ENCODE assay signal across 10 cellular contexts in the genomic region with DNA sequence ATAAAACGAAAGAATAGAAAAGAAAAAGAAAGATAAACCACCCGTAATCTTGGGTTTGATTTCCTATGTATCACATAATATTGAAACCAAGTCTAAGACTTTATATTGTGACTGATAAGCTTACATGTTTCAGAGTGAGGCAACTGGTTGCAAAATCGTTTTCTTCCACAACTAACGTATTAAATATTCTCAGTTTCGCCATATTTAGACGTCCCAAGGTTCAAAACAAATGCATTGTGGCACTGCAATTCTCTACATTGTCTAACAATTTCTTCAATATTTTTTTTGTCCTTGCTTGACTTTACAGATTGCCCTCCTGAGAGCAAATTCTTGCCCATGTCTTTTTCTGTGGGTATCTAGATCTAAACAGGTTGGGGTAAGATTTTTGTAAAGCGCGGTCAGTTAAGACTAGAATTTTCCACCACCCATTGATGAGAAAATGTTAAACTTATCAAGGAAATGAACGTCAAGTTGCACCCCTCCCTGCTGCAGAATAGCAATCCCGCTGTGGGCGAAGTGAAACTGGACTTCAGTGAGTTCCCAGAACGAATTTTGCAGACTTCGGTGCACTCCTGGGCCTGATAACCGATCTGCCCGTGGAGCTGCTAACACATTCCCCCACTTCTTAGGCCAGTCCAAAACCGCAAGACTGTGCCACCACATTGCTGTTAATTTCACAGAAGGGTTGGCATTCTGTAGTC. TPM values are rescaled to one million over a fixed set of nuclear protein-coding genes. Genes with fewer than 3 reads are reported as not detected.
A peak's percentile ranks its signal among the peaks of the same experiment; 100 is the strongest.
DNase-seq lines count a peak whose midpoint lies in the region; ATAC-seq and TF ChIP-seq lines count a peak whose summit lies in the region.
"Had no signal": no experiment of that assay in that cellular context is flagged by ENCODE, and none has a peak within 500 bp of the region (broad histone marks: within the 10 kb centered on the region; RNA-seq: fewer than 3 reads in every experiment).

No MANE protein-coding gene starts in this region.

- H3K4me3 Mint-ChIP-seq in CD4-positive, alpha-beta T cell = no peak overlapping the region

- H3K27me3 Mint-ChIP-seq in CD4-positive, alpha-beta T cell = peaks cover 97% of the 10 kb centered on the region

- POLR2A ChIA-PET in CD4-positive, alpha-beta T cell (lab: Charles Lee) = no interaction called here

- H3K4me3 ChIP-seq in astrocyte of the spinal cord (ENCODE audit: low read depth, low read length) (peak overlapping the region; percentile 93), left lung (peak overlapping the region; percentile 40 to 49), tibial nerve (peak overlapping the region; percentile 43 to 62 (median 50))

- WGBS in tibial nerve, 2 donors = 48 to 50% methylated on average over 16 of the region's 16 CpGs

- peaks cover 30 to 96% of the 10 kb centered on the region in 2 donors for H3K27me3 ChIP-seq in left lung
- H3K27me3 ChIP-seq in tibial nerve = peaks cover 0 to under 1% of the 10 kb centered on the region in 2 donors
- peaks cover 86% of the 10 kb centered on the region for H3K27me3 ChIP-seq in CD4-positive, alpha-beta T cell (ENCODE audit: control insufficient read depth, insufficient read depth, low read length)

- no peaks in the 10 kb centered on the region for H3K9me3 ChIP-seq in left lung
- no peaks in the 10 kb centered on the region for H3K9me3 ChIP-seq in tibial nerve
- no peaks in the 10 kb centered on the region for H3K9me3 ChIP-seq in CD4-positive, alpha-beta T cell (ENCODE audit: control insufficient read depth, low read length)

- H3K4me1 Mint-ChIP-seq in CD4-positive, alpha-beta T cell (ENCODE audit: low read depth) = peaks cover 23% of the 10 kb centered on the region

- CTCF ChIA-PET in CD4-positive, alpha-beta T cell (lab: Charles Lee) = no interaction called here

- in situ Hi-C loops in astrocyte of the spinal cord (cut with HindIII; ENCODE audit: low sequenced_read_pairs) = no loop called here

- H3K27ac ChIP-seq in left lung (peak overlapping the region; percentile 84 to 91), tibial nerve (peak overlapping the region in 3 of 4 donors; percentile 26 to 82 (median 76))
- no peak overlapping the region for H3K27ac ChIP-seq in CD4-positive, alpha-beta T cell (ENCODE audit: low read depth, low read length)

- peaks cover 6% of the 10 kb centered on the region for H3K36me3 Mint-ChIP-seq in CD4-positive, alpha-beta T cell (ENCODE audit: low read depth)

- TF ChIP-seq POLR2A in tibial nerve (IDR thresholded peaks at IDR 0.05) = no peak

- no peak for TF ChIP-seq EP300 in tibial nerve (IDR thresholded peaks at IDR 0.05)

- ATAC-seq in left lung = no peak
- no peak for ATAC-seq in CD4-positive, alpha-beta T cell (ENCODE audit: poor library complexity)

- no peaks in the 10 kb centered on the region for H3K36me3 ChIP-seq in left lung
- peaks cover 0 to 7% (median 0%) of the 10 kb centered on the region in 3 donors for H3K36me3 ChIP-seq in tibial nerve

- TF ChIP-seq CTCF in astrocyte of the spinal cord (IDR thresholded peaks at IDR 0.05; ENCODE audit: low read depth, low read length) (no peak), left lung (IDR thresholded peaks at IDR 0.05) (no peak), tibial nerve (IDR thresholded peaks at IDR 0.05) (no peak)
- TF ChIP-seq CTCF in CD4-positive, alpha-beta T cell (IDR thresholded peaks at IDR 0.05) = no peak

- H3K4me1 ChIP-seq in left lung = peaks cover under 1 to 19% of the 10 kb centered on the region in 2 donors
- H3K4me1 ChIP-seq in tibial nerve = peaks cover 0 to 38% (median 2%) of the 10 kb centered on the region in 4 donors

- intact Hi-C loops in left lung (cut with DNase I) = no loop called here
- intact Hi-C loops in CD4-positive, alpha-beta T cell (cut with DNase I, micrococcal nuclease) = no loop called here

- H3K9me3 Mint-ChIP-seq in CD4-positive, alpha-beta T cell = peaks cover 2% of the 10 kb centered on the region

- H3K27ac Mint-ChIP-seq in CD4-positive, alpha-beta T cell = no peak overlapping the region

- peak; percentile 27 for DNase-seq in NOMO-1 treated with dmso at 0.1 percent for 144 hours (lab: John Stamatoyannopoulos, UW; ENCODE audit: unreplicated experiment)
- no peak for DNase-seq in NOMO-1 (lab: John Stamatoyannopoulos, UW; ENCODE audit: unreplicated experiment in 2 of 2)
- peak; percentile 65 for DNase-seq in astrocyte of the spinal cord (ENCODE audit: low read depth, low spot score)
- DNase-seq in left lung = no peak
- DNase-seq in tibial nerve (ENCODE audit: low spot score in 2 of 2) = no peak
- no peak for DNase-seq in CD4-positive, alpha-beta T cell
- no peak for DNase-seq in NCI-H2107 treated with DMSO at 0.1 percent for 48 hours (lab: John Stamatoyannopoulos, UW; ENCODE audit: unreplicated experiment)
- no peak for DNase-seq in DMS79 (lab: John Stamatoyannopoulos, UW)
- DNase-seq: ACHN had no signal

RNA-seq across cellular contexts. Expression of gene TBX3, which starts 2.7 kb away (rescaled TPM):
- total RNA-seq in left lung (10 to 100 TPM; 28.3 to 48.1 TPM), tibial nerve (10 to 100 TPM; 11.1 to 13.5 (median 12.3) TPM)
- total RNA-seq in CD4-positive, alpha-beta T cell = under 1 TPM in 1 of 2 experiments, not detected in 1; 0.08 TPM
- total RNA-seq: activated CD8-positive, alpha-beta memory T cell treated with anti-CD3 and anti-CD28 coated beads for 36 hours had no signal

Comparison
In these comparisons a context has a peak if more than half of its experiments do, and no peak if none do; other contexts are left out.
1. DNase-seq: peak in NOMO-1 treated with dmso at 0.1 percent for 144 hours (single experiment) and astrocyte of the spinal cord (single experiment); none in NOMO-1 (0 of 2), left lung (0 of 2), tibial nerve (0 of 2), CD4-positive, alpha-beta T cell (0 of 10), NCI-H2107 treated with DMSO at 0.1 percent for 48 hours (single experiment) and DMS79 (single experiment).
2. RNA of gene TBX3, which starts 2.7 kb away (total RNA-seq): 28.3 to 48.1 TPM in left lung and 11.1 to 13.5 TPM in tibial nerve; 0.08 TPM in CD4-positive, alpha-beta T cell; every median in the first group is over 10 times any median in the second.
3. Peak in every context shown above with its lines, with median percentiles within 50 percentile points of each other: H3K4me3 ChIP-seq.